18 cellular contexts compared by ENCODE assay signal in the genomic region with DNA sequence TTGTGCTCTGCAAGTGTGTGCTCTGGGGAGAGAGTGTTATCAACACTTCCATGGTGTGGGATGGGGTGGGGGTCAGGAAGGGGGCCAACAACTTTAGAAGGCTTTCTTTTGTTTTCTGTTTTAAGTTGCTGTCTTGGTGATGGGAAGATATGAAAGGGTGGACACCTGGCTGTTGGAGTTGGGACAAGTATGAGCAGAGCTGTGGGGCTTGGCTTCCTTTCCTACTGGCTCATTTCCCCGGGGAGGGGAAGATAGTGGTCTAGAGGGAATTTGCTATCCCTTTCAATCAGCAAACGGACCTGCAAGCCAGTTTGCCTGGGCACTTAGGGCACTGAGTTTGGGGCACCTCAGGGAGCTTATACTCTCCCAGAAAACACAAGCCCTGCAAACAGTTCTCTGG.
"Had no signal": no experiment of that assay in that cellular context is flagged by ENCODE, and none has a peak within 500 bp of the region (broad histone marks: within the 10 kb centered on the region; RNA-seq: fewer than 3 reads in every experiment).

No MANE protein-coding gene starts in this region.

- H3K9me3 ChIP-seq: breast epithelium, gastroesophageal sphincter, prostate gland, thoracic aorta had no signal

- H3K4me1 ChIP-seq: prostate gland had no signal

- FAIRE-seq: islet of Langerhans had no signal

- H3K36me3 ChIP-seq: breast epithelium, gastroesophageal sphincter, prostate gland, thoracic aorta had no signal

- H3K36me3 Mint-ChIP-seq: activated naive CD8-positive, alpha-beta T cell treated with anti-CD3 and anti-CD28 coated beads, Interleukin-2, amount 10 ng/mL, durations not matched to agents 7 days and 5 days; natural killer cell had no signal

- ATAC-seq: gastroesophageal sphincter, left lobe of liver, natural killer cell, right cardiac atrium had no signal

- H3K4me2 ChIP-seq: smooth muscle cell had no signal

- H3K27ac ChIP-seq: epithelial cell of prostate, gastroesophageal sphincter, prostate gland, thoracic aorta had no signal

- H3K4me3 ChIP-seq: breast epithelium, gastroesophageal sphincter, prostate gland, smooth muscle cell, thoracic aorta had no signal

- H3K9me3 Mint-ChIP-seq: activated naive CD8-positive, alpha-beta T cell treated with anti-CD3 and anti-CD28 coated beads, Interleukin-2, amount 10 ng/mL, durations not matched to agents 7 days and 5 days; natural killer cell had no signal

- H3K4me3 Mint-ChIP-seq: activated naive CD8-positive, alpha-beta T cell treated with anti-CD3 and anti-CD28 coated beads, Interleukin-2, amount 10 ng/mL, durations not matched to agents 7 days and 5 days had no signal

- H3K27me3 ChIP-seq: breast epithelium, gastroesophageal sphincter had no signal

- H3K27ac Mint-ChIP-seq: activated naive CD8-positive, alpha-beta T cell treated with anti-CD3 and anti-CD28 coated beads, Interleukin-2, amount 10 ng/mL, durations not matched to agents 7 days and 5 days had no signal

- DNase-seq: activated CD4-positive, alpha-beta T cell treated with anti-CD3 and anti-CD28 coated beads, Interleukin-2, amount 50 U/mL, for 48 hours; activated CD4-positive, CD25-positive, alpha-beta regulatory T cell treated with anti-CD3 and anti-CD28 coated beads, Interleukin-2, amount 50 U/mL, for 72 hours; activated gamma-delta T cell treated with Interleukin-2 at 50 U/mL for 16 hours; activated naive CD8-positive, alpha-beta T cell treated with anti-CD3 and anti-CD28 coated beads, Interleukin-2, amount 10 ng/mL, durations not matched to agents 7 days and 5 days; cerebellar nuclear complex; effector CD8-positive, alpha-beta T cell; mesenchymal stem cell; natural killer cell; occipital lobe; right cardiac atrium had no signal
